Comparison of ENCODE assay signal across 1 cellular context in the genomic region with DNA sequence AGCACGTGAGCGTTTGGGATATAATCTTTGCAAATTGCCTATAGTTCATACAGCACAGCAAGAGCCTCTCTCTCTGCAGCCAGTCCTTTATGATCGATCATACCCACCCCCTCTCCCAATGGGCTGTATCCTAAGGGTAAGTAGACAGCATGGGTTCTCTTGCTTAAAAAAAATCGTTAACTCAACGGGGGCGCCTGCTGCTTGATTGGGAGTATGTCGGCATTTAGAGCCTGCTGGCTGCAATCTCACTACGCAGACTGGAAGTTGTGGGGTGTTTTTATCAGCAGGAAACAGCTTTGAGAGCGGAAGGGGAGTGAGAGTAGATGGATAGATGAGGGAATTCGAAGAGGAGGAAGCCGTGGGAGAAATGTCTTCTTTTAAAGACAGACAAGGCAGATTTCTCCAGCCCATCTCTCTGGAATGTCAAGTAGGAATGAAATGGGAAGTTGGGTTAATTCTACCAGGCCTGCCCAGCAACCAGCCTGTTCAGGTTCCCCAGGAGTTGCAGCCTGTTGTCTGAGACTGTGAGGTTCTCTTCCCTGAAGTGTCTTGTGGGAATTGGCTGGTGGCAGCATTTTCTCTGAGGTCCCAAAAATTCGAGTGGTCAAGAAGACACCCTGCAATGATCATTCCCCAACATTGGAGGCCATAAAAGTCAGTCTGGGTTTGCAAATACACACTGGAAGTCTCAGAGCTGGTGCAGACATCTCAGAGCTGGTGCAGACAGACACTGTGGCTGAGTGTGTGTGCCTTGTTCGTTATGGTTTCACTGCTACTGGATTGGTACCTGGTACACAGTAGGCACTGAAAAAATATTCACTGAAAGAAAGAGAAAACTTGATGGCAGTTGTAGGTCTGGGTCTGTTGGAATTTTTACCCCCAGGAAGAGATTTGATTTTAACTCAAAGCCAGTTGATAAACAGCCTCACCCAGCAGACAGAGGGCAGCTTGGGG.
TF ChIP-seq lines count a peak whose summit lies in the region.

No MANE protein-coding gene starts in this region.

TF ChIP-seq in H1, 55 proteins besides CTCF, POLR2A, EP300 and RAD21 (continued from another document):
- TF ChIP-seq HDAC2 (IDR thresholded peaks at IDR 0.05; ENCODE audit: borderline replicate concordance in 1 of 2, low read depth in 2 of 2, low read length in 2 of 2), result no peak
- no peak for TF ChIP-seq POU5F1 (IDR thresholded peaks at IDR 0.05; ENCODE audit: low read depth, low read length)
- no peak for TF ChIP-seq CHD1 (IDR thresholded peaks at IDR 0.05; ENCODE audit: low read depth, low read length)
- TF ChIP-seq SIX5 (IDR thresholded peaks at IDR 0.05; ENCODE audit: low read depth, low read length), result no peak
- no peak for TF ChIP-seq TBP (IDR thresholded peaks at IDR 0.05; ENCODE audit: low read depth, low read length)
- no peak for TF ChIP-seq PHF8 (conservative IDR thresholded peaks at IDR 0.05; ENCODE audit: low read depth, low read length)
- no peak for TF ChIP-seq RXRA (IDR thresholded peaks at IDR 0.05; ENCODE audit: insufficient read depth, low read depth, low read length)
- TF ChIP-seq BCL11A (IDR thresholded peaks at IDR 0.05; ENCODE audit: low read depth in 2 of 2, low read length in 2 of 2), result no peak
- TF ChIP-seq, protein P1, sequence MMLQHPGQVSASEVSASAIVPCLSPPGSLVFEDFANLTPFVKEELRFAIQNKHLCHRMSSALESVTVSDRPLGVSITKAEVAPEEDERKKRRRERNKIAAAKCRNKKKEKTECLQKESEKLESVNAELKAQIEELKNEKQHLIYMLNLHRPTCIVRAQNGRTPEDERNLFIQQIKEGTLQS (IDR thresholded peaks at IDR 0.05; ENCODE audit: insufficient read depth, low read depth, low read length), result no peak
- no peak for TF ChIP-seq POLR2AphosphoS5 (IDR thresholded peaks at IDR 0.05; ENCODE audit: low read depth, low read length)
- no peak for TF ChIP-seq SIRT6 (IDR thresholded peaks at IDR 0.05; ENCODE audit: low read length)
- TF ChIP-seq ASH2L (IDR thresholded peaks at IDR 0.05; ENCODE audit: low read length), result no peak
- no peak for TF ChIP-seq KDM4A (IDR thresholded peaks at IDR 0.05; ENCODE audit: low read depth, low read length, severe bottlenecking)
- TF ChIP-seq NANOG (IDR thresholded peaks at IDR 0.05; ENCODE audit: insufficient read depth, low read depth, low read length, poor library complexity, severe bottlenecking), result no peak
- no peak for TF ChIP-seq CEBPB (IDR thresholded peaks at IDR 0.05; ENCODE audit: low read depth, low read length)
